ENCODE assay signal across 10 cellular contexts in the genomic region with DNA sequence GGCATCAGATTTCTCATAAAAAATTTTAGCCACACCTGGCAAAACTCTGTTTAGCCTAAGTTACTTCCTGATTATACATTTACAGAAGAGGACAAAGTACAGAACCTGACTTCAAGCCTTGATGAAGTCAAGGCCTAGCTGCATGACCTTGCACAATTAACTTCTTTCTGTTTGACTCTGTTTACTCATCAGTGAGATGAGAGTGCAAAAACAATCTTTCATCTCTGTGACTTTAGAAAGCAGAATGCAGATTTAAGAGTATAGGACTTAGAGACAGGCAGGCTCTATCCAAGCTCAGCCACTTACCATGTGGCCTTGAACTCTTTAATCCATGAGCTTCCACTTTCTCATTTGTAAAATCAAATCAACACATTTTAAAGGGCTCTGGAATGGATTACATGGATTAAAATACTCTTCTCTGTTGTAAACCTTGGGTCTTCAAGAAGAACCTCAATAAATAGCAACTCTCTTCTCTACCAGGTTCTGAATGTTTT.
"Had no signal": no experiment of that assay in that cellular context is flagged by ENCODE, and none has a peak within 500 bp of the region (broad histone marks: within the 10 kb centered on the region; RNA-seq: fewer than 3 reads in every experiment).

No MANE protein-coding gene starts in this region.

- H3K27ac Mint-ChIP-seq: activated B cell treated with CpG ODN at 0.5 μM for 24 hours; activated CD4-positive, alpha-beta T cell treated with anti-CD3 and anti-CD28 coated beads, Interleukin-2, amount 10 ng/mL, durations not matched to agents 24 days and 14 days; activated naive CD4-positive, alpha-beta T cell treated with anti-CD3 and anti-CD28 coated beads, Interleukin-2, amount 10 ng/mL, durations not matched to agents 7 days and 5 days; effector memory CD8-positive, alpha-beta T cell; memory B cell; T-helper 17 cell had no signal

- DNase-seq: activated B cell treated with CpG ODN at 0.5 μM for 24 hours; activated CD4-positive, alpha-beta T cell treated with anti-CD3 and anti-CD28 coated beads, Interleukin-2, amount 10 ng/mL, durations not matched to agents 24 days and 14 days; activated naive CD4-positive, alpha-beta T cell treated with anti-CD3 and anti-CD28 coated beads, Interleukin-2, amount 10 ng/mL, durations not matched to agents 7 days and 5 days; cortex of kidney; effector memory CD8-positive, alpha-beta T cell; hippocampal formation; left cardiac atrium; T-helper 17 cell had no signal

- H3K4me3 Mint-ChIP-seq: activated B cell treated with CpG ODN at 0.5 μM for 24 hours; activated CD4-positive, alpha-beta T cell treated with anti-CD3 and anti-CD28 coated beads, Interleukin-2, amount 10 ng/mL, durations not matched to agents 24 days and 14 days; activated naive CD4-positive, alpha-beta T cell treated with anti-CD3 and anti-CD28 coated beads, Interleukin-2, amount 10 ng/mL, durations not matched to agents 7 days and 5 days; effector memory CD8-positive, alpha-beta T cell; memory B cell; T-helper 17 cell had no signal

- H3K4me1 Mint-ChIP-seq: activated B cell treated with CpG ODN at 0.5 μM for 24 hours; activated CD4-positive, alpha-beta T cell treated with anti-CD3 and anti-CD28 coated beads, Interleukin-2, amount 10 ng/mL, durations not matched to agents 24 days and 14 days; activated naive CD4-positive, alpha-beta T cell treated with anti-CD3 and anti-CD28 coated beads, Interleukin-2, amount 10 ng/mL, durations not matched to agents 7 days and 5 days; memory B cell; T-helper 17 cell had no signal

- H3K27me3 Mint-ChIP-seq: activated B cell treated with CpG ODN at 0.5 μM for 24 hours; activated CD4-positive, alpha-beta T cell treated with anti-CD3 and anti-CD28 coated beads, Interleukin-2, amount 10 ng/mL, durations not matched to agents 24 days and 14 days; activated naive CD4-positive, alpha-beta T cell treated with anti-CD3 and anti-CD28 coated beads, Interleukin-2, amount 10 ng/mL, durations not matched to agents 7 days and 5 days; effector memory CD8-positive, alpha-beta T cell; memory B cell; T-helper 17 cell had no signal

- ATAC-seq: effector memory CD8-positive, alpha-beta T cell; left cardiac atrium; T-helper 17 cell had no signal

- H3K36me3 Mint-ChIP-seq: activated naive CD4-positive, alpha-beta T cell treated with anti-CD3 and anti-CD28 coated beads, Interleukin-2, amount 10 ng/mL, durations not matched to agents 7 days and 5 days; memory B cell had no signal

- H3K27ac ChIP-seq: epithelial cell of prostate had no signal
